Comparison of ENCODE assay signal across 8 cellular contexts in genomic region chr18:49168970-49169619, GRCh38.
A peak's percentile ranks its signal among the peaks of the same experiment; 100 is the strongest.
DNase-seq lines count a peak whose midpoint lies in the region; ATAC-seq and TF ChIP-seq lines count a peak whose summit lies in the region.

No MANE protein-coding gene starts in this region.

- H3K79me2 ChIP-seq in MM.1S (ENCODE audit: low read length), result no peaks in the 10 kb centered on the region

- no peaks in the 10 kb centered on the region for H3K9me3 ChIP-seq in MM.1S (replicated peaks; ENCODE audit: insufficient read depth, low read length)

- H3K27me3 Mint-ChIP-seq in immature natural killer cell (ENCODE audit: low read depth in 3 of 3), result peaks cover 0 to 3% (median 1%) of the 10 kb centered on the region in 3 donors

- H3K36me3 Mint-ChIP-seq in immature natural killer cell, result peaks cover 8 to 12% (median 9%) of the 10 kb centered on the region in 3 donors

- no peaks in the 10 kb centered on the region for H4K20me1 ChIP-seq in MM.1S (ENCODE audit: insufficient read depth, low read length)

- H3K9me3 Mint-ChIP-seq in immature natural killer cell, result peaks cover 0 to 9% (median 5%) of the 10 kb centered on the region in 6 donors

- no peak overlapping the region for H3K27ac ChIP-seq in MM.1S (ENCODE audit: low read length)
- no peak overlapping the region for H3K27ac ChIP-seq in RWPE1

- CTCF ChIA-PET in RWPE1 (lab: Yijun Ruan, JAX), result no interaction called here

- H3K9ac ChIP-seq in MM.1S (ENCODE audit: low read length), result no peak overlapping the region

- peak overlapping the region; percentile 53 for H3K4me2 ChIP-seq in MM.1S (ENCODE audit: low read depth, low read length)

- no peaks in the 10 kb centered on the region for H3F3A ChIP-seq in MM.1S (ENCODE audit: insufficient read depth, low read length)

- H3K36me3 ChIP-seq in MM.1S (replicated peaks; ENCODE audit: insufficient read depth, low read length), result no peaks in the 10 kb centered on the region

- no peaks in the 10 kb centered on the region for H3K27me3 ChIP-seq in MM.1S (replicated peaks; ENCODE audit: insufficient read depth, low read length)

- peaks cover 34 to 71% of the 10 kb centered on the region in 2 donors for H3K4me1 Mint-ChIP-seq in immature natural killer cell

- 0 out of 2 replicates have a peak, but pooled peaks cover 11% of the 10 kb centered on the region for H3K4me1 ChIP-seq in MM.1S (ENCODE audit: low read length)

- peak overlapping the region in 5 of 6 donors; percentile 24 to 89 (median 73) for H3K27ac Mint-ChIP-seq in immature natural killer cell

- TF ChIP-seq CTCF in MM.1S (IDR thresholded peaks at IDR 0.05; ENCODE audit: low read length), result peak; percentile 40
- no peak for TF ChIP-seq CTCF in RWPE1 (conservative IDR thresholded peaks at IDR 0.05; ENCODE audit: low read depth)

- peak; percentile 63 for DNase-seq in MM.1S
- DNase-seq in immature natural killer cell, result peak in 1 of 3 donors; percentile 26
- no peak for DNase-seq in 8988T
- no peak for DNase-seq in H4 (ENCODE audit: low spot score)
- DNase-seq in RWPE1 (ENCODE audit: low spot score), result no peak
- DNase-seq in kidney glomerular epithelial cell (lab: John Stamatoyannopoulos, UW), result no peak

- no peak overlapping the region; the same call in 1 of the 2 replicates for H3K4me3 ChIP-seq in MM.1S (ENCODE audit: low read length)

- H2AFZ ChIP-seq in MM.1S (ENCODE audit: low read length), result peak overlapping the region; percentile 20; the same call in 1 of the 2 replicates

- ATAC-seq in GM18498 (IDR thresholded peaks at IDR 0.05; ENCODE audit: unreplicated experiment) (peak; percentile 85), GM21528 (IDR thresholded peaks at IDR 0.05; ENCODE audit: low FRiP score, unreplicated experiment) (peak; percentile 80)

- POLR2A ChIA-PET in RWPE1 (lab: Yijun Ruan, JAX; ENCODE audit: low non-redundant PET), result no interaction called here

- H3K4me3 Mint-ChIP-seq in immature natural killer cell, result peak overlapping the region; percentile 44 to 91 (median 71)

- no peaks in the 10 kb centered on the region for H3K9me2 ChIP-seq in MM.1S (replicated peaks; ENCODE audit: insufficient read depth, low read length)
